Comparison of ENCODE assay signal across 8 cellular contexts in the genomic region with DNA sequence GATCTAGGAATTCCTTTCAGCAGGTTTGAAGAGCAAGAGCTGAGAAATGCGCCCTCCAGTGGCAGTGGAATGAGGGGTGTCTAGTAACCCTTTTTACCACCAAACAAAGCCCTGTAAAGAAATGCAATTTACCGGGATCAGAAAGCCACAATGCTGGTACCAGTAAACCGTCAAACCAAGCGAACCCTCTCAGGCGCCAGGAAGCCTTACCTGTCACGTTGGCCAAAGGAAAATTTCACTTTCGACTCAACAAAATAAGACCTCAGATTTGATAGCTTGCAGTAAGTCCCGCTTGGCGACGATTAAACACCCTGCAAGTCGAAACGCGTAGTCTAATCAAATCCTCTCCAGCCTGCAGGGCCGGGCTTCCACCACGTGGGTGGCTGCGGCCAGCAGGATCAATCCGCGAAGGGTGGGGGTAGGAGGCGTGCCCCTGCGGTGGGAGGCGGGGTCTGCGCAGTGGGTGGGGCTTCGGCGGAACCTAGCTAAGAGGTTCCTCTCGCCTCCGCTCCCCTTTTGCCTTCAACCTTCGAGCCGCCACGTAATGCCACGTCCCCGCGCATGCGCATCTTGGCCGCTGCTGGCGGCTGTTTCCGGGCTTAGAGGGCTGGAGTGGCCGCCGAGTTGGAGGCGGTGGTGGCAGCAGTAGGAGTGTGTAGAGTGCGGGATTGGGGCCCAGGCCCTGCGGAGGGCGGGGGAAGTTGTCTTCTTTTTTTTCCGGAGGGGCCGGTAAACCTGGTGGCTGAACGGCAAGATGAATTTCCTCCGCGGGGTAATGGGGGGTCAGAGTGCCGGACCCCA. TPM values are rescaled to one million over a fixed set of nuclear protein-coding genes. Genes with fewer than 3 reads are reported as not detected.
A peak's percentile ranks its signal among the peaks of the same experiment; 100 is the strongest.
DNase-seq lines count a peak whose midpoint lies in the region; ATAC-seq, FAIRE-seq and TF ChIP-seq lines count a peak whose summit lies in the region.

A gene with protein sequence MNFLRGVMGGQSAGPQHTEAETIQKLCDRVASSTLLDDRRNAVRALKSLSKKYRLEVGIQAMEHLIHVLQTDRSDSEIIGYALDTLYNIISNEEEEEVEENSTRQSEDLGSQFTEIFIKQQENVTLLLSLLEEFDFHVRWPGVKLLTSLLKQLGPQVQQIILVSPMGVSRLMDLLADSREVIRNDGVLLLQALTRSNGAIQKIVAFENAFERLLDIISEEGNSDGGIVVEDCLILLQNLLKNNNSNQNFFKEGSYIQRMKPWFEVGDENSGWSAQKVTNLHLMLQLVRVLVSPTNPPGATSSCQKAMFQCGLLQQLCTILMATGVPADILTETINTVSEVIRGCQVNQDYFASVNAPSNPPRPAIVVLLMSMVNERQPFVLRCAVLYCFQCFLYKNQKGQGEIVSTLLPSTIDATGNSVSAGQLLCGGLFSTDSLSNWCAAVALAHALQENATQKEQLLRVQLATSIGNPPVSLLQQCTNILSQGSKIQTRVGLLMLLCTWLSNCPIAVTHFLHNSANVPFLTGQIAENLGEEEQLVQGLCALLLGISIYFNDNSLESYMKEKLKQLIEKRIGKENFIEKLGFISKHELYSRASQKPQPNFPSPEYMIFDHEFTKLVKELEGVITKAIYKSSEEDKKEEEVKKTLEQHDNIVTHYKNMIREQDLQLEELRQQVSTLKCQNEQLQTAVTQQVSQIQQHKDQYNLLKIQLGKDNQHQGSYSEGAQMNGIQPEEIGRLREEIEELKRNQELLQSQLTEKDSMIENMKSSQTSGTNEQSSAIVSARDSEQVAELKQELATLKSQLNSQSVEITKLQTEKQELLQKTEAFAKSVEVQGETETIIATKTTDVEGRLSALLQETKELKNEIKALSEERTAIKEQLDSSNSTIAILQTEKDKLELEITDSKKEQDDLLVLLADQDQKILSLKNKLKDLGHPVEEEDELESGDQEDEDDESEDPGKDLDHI (plus strand): TSS at position 512 of the 801 bp plus-strand sequence. CDS start 243 bp downstream, at position 755.

- H3K36me3 ChIP-seq in pancreas, result no peaks in the 10 kb centered on the region
- H3K36me3 ChIP-seq in tibial artery, result no peaks in the 10 kb centered on the region

- H3K9me3 ChIP-seq in pancreas (no peaks in the 10 kb centered on the region), tibial artery (no peaks in the 10 kb centered on the region)

- ATAC-seq in HG02763 (IDR thresholded peaks at IDR 0.05; ENCODE audit: unreplicated experiment), result peak; percentile 88
- ATAC-seq in Right ventricle myocardium inferior, result peak; percentile 99
- ATAC-seq in pancreas, result peak; percentile 93 to 97 (median 94)

- H3K4me1 ChIP-seq in pancreas, result peaks cover 8 to 21% (median 15%) of the 10 kb centered on the region in 3 donors
- H3K4me1 ChIP-seq in tibial artery, result peaks cover 5 to 50% (median 29%) of the 10 kb centered on the region in 4 donors

- TF ChIP-seq CTCF in GM12874 (IDR thresholded peaks at IDR 0.05; ENCODE audit: insufficient read depth, low read depth, low read length), result peak; percentile 80
- TF ChIP-seq CTCF in pancreas (IDR thresholded peaks at IDR 0.05), result peak; percentile 44 to 64 (median 48)
- TF ChIP-seq CTCF in tibial artery (IDR thresholded peaks at IDR 0.05), result peak; percentile 60 to 73

- H3K4me3 ChIP-seq in pancreas, result peak within 1 kb of the TSS; percentile 42 to 83 (median 72)
- peak within 1 kb of the TSS; percentile 71 to 93 for H3K4me3 ChIP-seq in tibial artery

- WGBS in pancreas, 2 donors, result 0% methylated on average over 47 to 48 of the region's 48 CpGs

- H3K27ac ChIP-seq in pancreas (peak within 1 kb of the TSS; percentile 95 to 98 (median 96)), tibial artery (peak within 1 kb of the TSS; percentile 94 to 98)

- DNase-seq in NCI-H1417 (lab: John Stamatoyannopoulos, UW), result peak; percentile 98 to 99 (median 99)
- peak; percentile 81 to 92 for DNase-seq in SW 1271 (lab: John Stamatoyannopoulos, UW)
- DNase-seq in activated naive CD8-positive, alpha-beta T cell treated with anti-CD3 and anti-CD28 coated beads, Interleukin-2, amount 50 U/mL, for 16 hours (ENCODE audit: low read depth, low spot score), result peak; percentile 97
- DNase-seq in Right ventricle myocardium inferior (ENCODE audit: missing footprints), result peak; percentile 99
- DNase-seq in pancreas, result peak; percentile 99 to 100 (median 100)
- DNase-seq in tibial artery, result peak; percentile 99 to 100

- intact Hi-C loops in Right ventricle myocardium inferior (cut with DNase I) (loop anchor here (1.0 to 10.0 kb wide), 2 partner anchors 51 to 121 kb away; a partner anchor contains a TSS), pancreas (cut with DNase I) (loop anchor here in 1 of 3 donors (10.0 kb wide), 1 partner anchor 49 kb away; a partner anchor contains a TSS), tibial artery (cut with DNase I; ENCODE audit: low total_unique reads) (loop anchor here (1.0 kb wide), 1 partner anchor 51 kb away; a partner anchor contains a TSS)

- peak; percentile 90 for FAIRE-seq in pancreas (lab: Jason Lieb, UNC)

- H3K27me3 ChIP-seq in pancreas, result no peaks in the 10 kb centered on the region
- no peaks in the 10 kb centered on the region for H3K27me3 ChIP-seq in tibial artery

RNA-seq across cellular contexts. Expression of the gene that starts here (rescaled TPM):
- total RNA-seq in Right ventricle myocardium inferior, result 85.0 TPM
- 10 to 100 TPM; 40.1 to 58.2 (median 55.6) TPM for total RNA-seq in pancreas
- polyA plus RNA-seq in pancreas, result 10 to 100 TPM; 31.2 to 40.2 TPM

Comparison
In these comparisons a context has a peak if more than half of its experiments do, and no peak if none do; other contexts are left out.
1. Peak in every context shown above with its lines: DNase-seq, ATAC-seq, H3K4me3 ChIP-seq and H3K27ac ChIP-seq.